12 cellular contexts compared by ENCODE assay signal in genomic region chr12:19155981-19156734, GRCh38.
"Had no signal": no experiment of that assay in that cellular context is flagged by ENCODE, and none has a peak within 500 bp of the region (broad histone marks: within the 10 kb centered on the region; RNA-seq: fewer than 3 reads in every experiment).

No MANE protein-coding gene starts in this region.

- H3K9me3 Mint-ChIP-seq: activated T-helper 1 cell treated with anti-CD3 and anti-CD28 coated beads, Interleukin-12 subunit alpha, Interleukin-12 subunit beta, Interleukin-2, Interleukin-4 antibody, amounts not matched to agents 30 ng/mL and 10 ng/mL and 1 ng/mL, durations not matched to agents 14 hours and 24 hours and 36 hours had no signal

- H3K36me3 Mint-ChIP-seq: activated naive CD8-positive, alpha-beta T cell had no signal

- H3K27ac Mint-ChIP-seq: activated naive CD8-positive, alpha-beta T cell; activated T-helper 1 cell treated with anti-CD3 and anti-CD28 coated beads, Interleukin-12 subunit alpha, Interleukin-12 subunit beta, Interleukin-2, Interleukin-4 antibody, amounts not matched to agents 30 ng/mL and 10 ng/mL and 1 ng/mL, durations not matched to agents 14 hours and 24 hours and 36 hours had no signal

- DNase-seq: activated CD4-positive, alpha-beta T cell treated with anti-CD3 and anti-CD28 coated beads for 1 hour; activated CD4-positive, alpha-beta T cell treated with anti-CD3 and anti-CD28 coated beads, Interleukin-2, amount 50 U/mL, for 4 hours; activated T-cell treated with anti-CD3 and anti-CD28 coated beads for 4 hours; pancreas; stimulated activated naive CD8-positive, alpha-beta T cell treated with anti-CD3 and anti-CD28 coated beads, Interleukin-15, Interleukin-2, amounts not matched to agents 100 U/mL and 50 U/mL, for 24 hours; substantia nigra; SW 1271; T-helper 2 cell; tibial artery; uterus had no signal

- ATAC-seq: pancreas; stimulated activated naive CD8-positive, alpha-beta T cell treated with anti-CD3 and anti-CD28 coated beads, Interleukin-15, Interleukin-2, amounts not matched to agents 100 U/mL and 50 U/mL, for 24 hours had no signal

- H3K4me3 Mint-ChIP-seq: activated naive CD8-positive, alpha-beta T cell; activated T-helper 1 cell treated with anti-CD3 and anti-CD28 coated beads, Interleukin-12 subunit alpha, Interleukin-12 subunit beta, Interleukin-2, Interleukin-4 antibody, amounts not matched to agents 30 ng/mL and 10 ng/mL and 1 ng/mL, durations not matched to agents 14 hours and 24 hours and 36 hours had no signal
